12 cellular contexts compared by ENCODE assay signal in the genomic region with DNA sequence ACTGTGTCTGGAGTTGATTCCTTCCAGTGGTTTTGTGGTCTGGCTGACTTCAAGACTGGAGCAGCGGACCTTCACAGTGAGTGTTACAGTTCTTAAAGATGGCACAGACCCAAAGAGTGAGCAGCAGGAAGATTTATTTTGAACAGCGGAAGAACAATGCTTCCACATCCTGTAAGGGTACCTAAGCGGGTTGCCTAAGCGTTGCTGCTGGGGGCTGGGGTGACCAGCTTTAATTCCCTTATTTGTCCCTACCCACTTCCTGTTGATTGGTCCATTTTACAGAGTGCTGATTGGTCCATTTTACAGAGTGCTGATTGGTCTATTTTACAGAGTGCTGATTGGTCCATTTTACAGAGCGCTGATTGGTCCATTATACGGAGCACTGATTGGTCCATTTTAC. TPM values are rescaled to one million over a fixed set of nuclear protein-coding genes. Genes with fewer than 3 reads are reported as not detected.
DNase-seq lines count a peak whose midpoint lies in the region; ATAC-seq, FAIRE-seq and TF ChIP-seq lines count a peak whose summit lies in the region.
"Had no signal": no experiment of that assay in that cellular context is flagged by ENCODE, and none has a peak within 500 bp of the region (broad histone marks: within the 10 kb centered on the region; RNA-seq: fewer than 3 reads in every experiment).

No MANE protein-coding gene starts in this region.

- no peak overlapping the region for H3K9ac ChIP-seq in K562 (ENCODE audit: insufficient read depth in 1 of 2, low read depth in 2 of 2, low read length in 2 of 2)
- H3K9ac ChIP-seq: parathyroid adenoma had no signal

- no peak overlapping the region for H3K27ac ChIP-seq in K562 (ENCODE audit: extremely low read depth, low read depth, low read length)
- H3K27ac ChIP-seq: parathyroid adenoma had no signal

- H3K9me3 ChIP-seq in K562 (replicated peaks; ENCODE audit: control insufficient read depth, insufficient read depth, low read depth, low read length): no peaks in the 10 kb centered on the region

- no peaks in the 10 kb centered on the region for H3K36me3 ChIP-seq in K562 (ENCODE audit: control insufficient read depth, insufficient read depth, low read length)

- H3K4me3 ChIP-seq in AG09309 (ENCODE audit: control insufficient read depth, low read depth, low read length): no peak overlapping the region
- no peak overlapping the region for H3K4me3 ChIP-seq in K562

- H3K4me2 ChIP-seq in K562 (ENCODE audit: insufficient read depth, low read length): no peak overlapping the region

- POLR2A ChIA-PET in K562 (lab: Yijun Ruan, JAX) (no interaction called here), GM10248 (lab: Yijun Ruan, JAX) (no interaction called here)

- no peak for TF ChIP-seq POLR2A in K562 (conservative IDR thresholded peaks at IDR 0.05)

- H3K79me2 ChIP-seq in K562 (ENCODE audit: control insufficient read depth, insufficient read depth, low read length): no peaks in the 10 kb centered on the region
- H3K79me2 ChIP-seq: parathyroid adenoma had no signal

- H4K20me1 ChIP-seq in K562 (replicated peaks; ENCODE audit: control insufficient read depth, insufficient read depth, low read length): no peaks in the 10 kb centered on the region

- DNase-seq in AG09309 (ENCODE audit: low read depth) (peak; percentile 75), HK-2 (ENCODE audit: unreplicated experiment) (peak; percentile 35), K562 (ENCODE audit: extremely low read depth in 1 of 4, low spot score in 3 of 4) (no peak), kidney glomerular epithelial cell (lab: John Stamatoyannopoulos, UW) (peak; percentile 46), NCI-H1417 treated with DMSO at 0.1 percent for 48 hours (lab: John Stamatoyannopoulos, UW) (no peak), GM10248 (ENCODE audit: extremely low spot score) (no peak)
- DNase-seq in activated CD4-positive, alpha-beta T cell treated with anti-CD3 and anti-CD28 coated beads, Interleukin-2, amount 50 U/mL, for 4 hours: no peak
- DNase-seq: NCI-H1694 had no signal

- no peak for TF ChIP-seq RAD21 in K562 (CRISPR knock-in tag; conservative IDR thresholded peaks at IDR 0.05 in 1 of 2, IDR thresholded peaks at IDR 0.05 in 1 of 2)

- TF ChIP-seq EP300 in K562 (IDR thresholded peaks at IDR 0.05; ENCODE audit: low read length): no peak

- WGBS in K562 (ENCODE audit: insufficient coverage, low coverage, missing lambda C conversion rate): 10% methylated on average over 6 of the region's 6 CpGs

- H3K27me3 ChIP-seq in K562 (ENCODE audit: control insufficient read depth in 2 of 2, insufficient read depth in 2 of 2, low read length in 2 of 2): peaks cover 1 to 15% of the 10 kb centered on the region in 2 experiments; a peak in 4 of 5 replicates

- TF ChIP-seq CTCF in AG09309 (IDR thresholded peaks at IDR 0.05; ENCODE audit: control insufficient read depth, insufficient read depth, low read depth, low read length, missing control alignments) (no peak), K562 (IDR thresholded peaks at IDR 0.05 in 2 of 3, conservative IDR thresholded peaks at IDR 0.05 in 1 of 3; ENCODE audit: insufficient read depth in 2 of 3, low read depth in 1 of 3, low read length in 3 of 3) (no peak), GM10248 (IDR thresholded peaks at IDR 0.05; ENCODE audit: control extremely low read depth, extremely low read depth, low read depth, missing control alignments) (no peak)

- no peak for FAIRE-seq in K562 (lab: Jason Lieb, UNC)
- FAIRE-seq: H1 had no signal

- peak; percentile 48; the same call in 2 of the 3 replicates for ATAC-seq in K562
- ATAC-seq in HG03520 (IDR thresholded peaks at IDR 0.05; ENCODE audit: unreplicated experiment): no peak
- ATAC-seq: Right ventricle myocardium inferior had no signal

- intact Hi-C loops in K562 (cut with micrococcal nuclease): no loop called here

- CTCF ChIA-PET in K562 (lab: Yijun Ruan, JAX; ENCODE audit: low intra/inter-chr PET ratio): no interaction called here
- CTCF ChIA-PET in GM10248 (lab: Yijun Ruan, JAX): no interaction called here

- no TSS peak for BruUV-seq in K562 (replicated peaks; lab: Mats Ljungman, UMichigan)

- H3K9me1 ChIP-seq in K562 (ENCODE audit: control insufficient read depth, insufficient read depth, low read length): no peaks in the 10 kb centered on the region

- H2AFZ ChIP-seq in K562 (ENCODE audit: low read depth, low read length): no peak overlapping the region
- H2AFZ ChIP-seq: parathyroid adenoma had no signal

- H3K4me1 ChIP-seq in K562 (replicated peaks in 1 of 2; ENCODE audit: control insufficient read depth in 2 of 2, insufficient read depth in 2 of 2, low read length in 2 of 2): no peaks in the 10 kb centered on the region
- H3K4me1 ChIP-seq: parathyroid adenoma had no signal

- in situ Hi-C loops in K562 (cut with MboI): no loop called here

TF ChIP-seq in K562, 482 proteins besides CTCF, POLR2A, EP300 and RAD21 (continues in another document):
- TF ChIP-seq CREM (IDR thresholded peaks at IDR 0.05; ENCODE audit: low read depth): no peak
- TF ChIP-seq MAFG (tag; conservative IDR thresholded peaks at IDR 0.05): peak; percentile 33
- TF ChIP-seq ZBTB43 (CRISPR knock-in tag; IDR thresholded peaks at IDR 0.05): no peak
- peak; percentile 83 for TF ChIP-seq ZNF316 (IDR thresholded peaks at IDR 0.05)
- peak; percentile 30 for TF ChIP-seq ASH1L (IDR thresholded peaks at IDR 0.05; ENCODE audit: borderline replicate concordance, low read depth, partially characterized antibody)
- no peak for TF ChIP-seq TAF9B (IDR thresholded peaks at IDR 0.05; ENCODE audit: partially characterized antibody)
- TF ChIP-seq, protein P1, sequence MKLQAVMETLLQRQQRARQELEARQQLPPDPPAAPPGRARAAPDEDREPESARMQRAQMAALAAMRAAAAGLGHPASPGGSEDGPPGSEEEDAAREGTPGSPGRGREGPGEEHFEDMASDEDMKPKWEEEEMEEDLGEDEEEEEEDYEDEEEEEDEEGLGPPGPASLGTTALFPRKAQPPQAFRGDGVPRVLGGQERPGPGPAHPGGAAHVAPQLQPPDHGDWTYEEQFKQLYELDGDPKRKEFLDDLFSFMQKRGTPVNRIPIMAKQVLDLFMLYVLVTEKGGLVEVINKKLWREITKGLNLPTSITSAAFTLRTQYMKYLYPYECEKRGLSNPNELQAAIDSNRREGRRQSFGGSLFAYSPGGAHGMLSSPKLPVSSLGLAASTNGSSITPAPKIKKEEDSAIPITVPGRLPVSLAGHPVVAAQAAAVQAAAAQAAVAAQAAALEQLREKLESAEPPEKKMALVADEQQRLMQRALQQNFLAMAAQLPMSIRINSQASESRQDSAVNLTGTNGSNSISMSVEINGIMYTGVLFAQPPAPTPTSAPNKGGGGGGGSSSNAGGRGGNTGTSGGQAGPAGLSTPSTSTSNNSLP (IDR thresholded peaks at IDR 0.05; ENCODE audit: borderline replicate concordance, low read depth, low read length): no peak
- TF ChIP-seq ZBTB7A (IDR thresholded peaks at IDR 0.05; ENCODE audit: borderline replicate concordance, control insufficient read depth, low read depth, low read length): no peak
- TF ChIP-seq C11orf30 (IDR thresholded peaks at IDR 0.05; ENCODE audit: low read depth): peak; percentile 23

RNA-seq across cellular contexts. Expression of gene AKR1B15, which starts 13.2 kb away (rescaled TPM):
- total RNA-seq in K562 (2011; cell fraction: chromatin; rRNA removed; ENCODE audit: low replicate concordance): not detected in 2 replicates
- total RNA-seq in K562 (2011; cell fraction: nucleolus; rRNA removed): not detected in 2 replicates
- not detected in 2 replicates for total RNA-seq in K562 (2011; cell fraction: nucleoplasm; rRNA removed)
- not detected in 2 replicates for total RNA-seq in K562 (2014; rRNA removed)
- total RNA-seq in K562 (2014; rRNA removed; fragmentation: Illumina TruSeq; extraction: Trizol): not detected in 2 replicates
- not detected in 2 replicates for total RNA-seq in K562 (2015; rRNA removed; fragmentation: Illumina TruSeq; extraction: Trizol)
- total RNA-seq in K562 (2021): not detected in 2 replicates
- polyA plus RNA-seq in K562 (2011; rRNA removed): not detected in 2 replicates
- polyA plus RNA-seq in K562 (2011; cell fraction: cytosol; rRNA removed): not detected in 2 replicates
- polyA plus RNA-seq in K562 (2011; cell fraction: nucleus; rRNA removed): not detected in 2 replicates
- polyA plus RNA-seq in K562 (2012): not detected in 2 replicates
- polyA plus RNA-seq in K562 (2014; fragmentation: Illumina TruSeq; extraction: Trizol): not detected in 2 replicates
- polyA plus RNA-seq in K562 (2014; fragmentation: Nextera tagmentation; extraction: Ambion mirVana): not detected
- not detected in 2 replicates for polyA plus RNA-seq in K562 (2014; rRNA removed)
- not detected in 2 replicates for polyA minus RNA-seq in K562 (2011; rRNA and poly(A)+ RNA removed)
- polyA minus RNA-seq in K562 (2011; cell fraction: cytosol; rRNA and poly(A)+ RNA removed): not detected in 2 replicates
- polyA minus RNA-seq in K562 (2011; cell fraction: nucleus; rRNA and poly(A)+ RNA removed): not detected in 2 replicates
- total RNA-seq: Right ventricle myocardium inferior had no signal

RNA-seq across cellular contexts. Expression of gene AKR1B10, which starts 34.8 kb away (rescaled TPM):
- not detected in 2 replicates for total RNA-seq in K562 (2011; cell fraction: chromatin; rRNA removed; ENCODE audit: low replicate concordance)
- not detected in 2 replicates for total RNA-seq in K562 (2011; cell fraction: nucleolus; rRNA removed)
- not detected in 2 replicates for total RNA-seq in K562 (2011; cell fraction: nucleoplasm; rRNA removed)
- total RNA-seq in K562 (2014; rRNA removed): not detected in 2 replicates
- not detected in 2 replicates for total RNA-seq in K562 (2014; rRNA removed; fragmentation: Illumina TruSeq; extraction: Trizol)
- total RNA-seq in K562 (2015; rRNA removed; fragmentation: Illumina TruSeq; extraction: Trizol): not detected in 2 replicates
- not detected in 2 replicates for total RNA-seq in K562 (2021)
- polyA plus RNA-seq in K562 (2011; rRNA removed): not detected in 2 replicates
- not detected in 2 replicates for polyA plus RNA-seq in K562 (2011; cell fraction: cytosol; rRNA removed)
- not detected in 2 replicates for polyA plus RNA-seq in K562 (2011; cell fraction: nucleus; rRNA removed)
- not detected in 2 replicates for polyA plus RNA-seq in K562 (2012)
- polyA plus RNA-seq in K562 (2014; fragmentation: Illumina TruSeq; extraction: Trizol): not detected in 2 replicates
- not detected for polyA plus RNA-seq in K562 (2014; fragmentation: Nextera tagmentation; extraction: Ambion mirVana)
- not detected in 2 replicates for polyA plus RNA-seq in K562 (2014; rRNA removed)
- polyA minus RNA-seq in K562 (2011; rRNA and poly(A)+ RNA removed): not detected in 2 replicates
- not detected in 2 replicates for polyA minus RNA-seq in K562 (2011; cell fraction: cytosol; rRNA and poly(A)+ RNA removed)
- not detected in 2 replicates for polyA minus RNA-seq in K562 (2011; cell fraction: nucleus; rRNA and poly(A)+ RNA removed)
- total RNA-seq: H1, Right ventricle myocardium inferior had no signal

Comparison
In these comparisons a context has a peak if more than half of its experiments do, and no peak if none do; other contexts are left out.
1. DNase-seq: peak in AG09309 (single experiment), HK-2 (single experiment) and kidney glomerular epithelial cell (single experiment); none in K562 (0 of 4), NCI-H1417 treated with DMSO at 0.1 percent for 48 hours (single experiment), GM10248 (single experiment) and activated CD4-positive, alpha-beta T cell treated with anti-CD3 and anti-CD28 coated beads, Interleukin-2, amount 50 U/mL, for 4 hours (0 of 2).